8 cellular contexts compared by ENCODE assay signal in genomic region chr10:104337527-104337984, GRCh38. TPM values are rescaled to one million over a fixed set of nuclear protein-coding genes. Genes with fewer than 3 reads are reported as not detected.
A peak's percentile ranks its signal among the peaks of the same experiment; 100 is the strongest.
DNase-seq lines count a peak whose midpoint lies in the region; ATAC-seq, FAIRE-seq and TF ChIP-seq lines count a peak whose summit lies in the region.

No MANE protein-coding gene starts in this region.

- peak; percentile 41 for ATAC-seq in GM19025 (IDR thresholded peaks at IDR 0.05; ENCODE audit: low read depth, unreplicated experiment)
- peak; percentile 42 for ATAC-seq in HG03103 (IDR thresholded peaks at IDR 0.05; ENCODE audit: low read depth, unreplicated experiment)

- no peaks in the 10 kb centered on the region for H4K20me1 ChIP-seq in endothelial cell of umbilical vein (replicated peaks; ENCODE audit: control insufficient read depth, extremely low read depth, insufficient read depth, low read length)

- H3K27ac ChIP-seq in SK-N-MC: no peak overlapping the region
- peak overlapping the region; percentile 100 for H3K27ac ChIP-seq in endothelial cell of umbilical vein (ENCODE audit: insufficient read depth, low read depth, low read length)
- H3K27ac ChIP-seq in muscle layer of duodenum (ENCODE audit: low read length): peak overlapping the region; percentile 96

- H3K4me2 ChIP-seq in endothelial cell of umbilical vein (ENCODE audit: insufficient read depth, low read length): peak overlapping the region; percentile 97

- H3K4me1 ChIP-seq in endothelial cell of umbilical vein (ENCODE audit: control insufficient read depth, extremely low read depth, insufficient read depth, low read length) (peaks cover 53% of the 10 kb centered on the region), muscle layer of duodenum (ENCODE audit: control insufficient read depth in 1 of 2, insufficient read depth in 2 of 2, low read length in 2 of 2) (peaks cover 15 to 48% of the 10 kb centered on the region in 2 donors)

- FAIRE-seq in endothelial cell of umbilical vein (lab: Jason Lieb, UNC): peak; percentile 75

- no TSS peak for BruUV-seq in endothelial cell of umbilical vein (replicated peaks; lab: Mats Ljungman, UMichigan)

- H3K4me3 ChIP-seq in SK-N-MC (peak overlapping the region; percentile 85), endothelial cell of umbilical vein (replicated peaks in 1 of 3; ENCODE audit: insufficient read depth in 1 of 3, low read depth in 1 of 3, low read length in 3 of 3) (peak overlapping the region; percentile 64 to 99 (median 94)), muscle layer of duodenum (ENCODE audit: low read depth in 1 of 2, low read length in 2 of 2) (peak overlapping the region; percentile 87 to 97)

- no peaks in the 10 kb centered on the region for H3K27me3 ChIP-seq in endothelial cell of umbilical vein (ENCODE audit: control insufficient read depth in 2 of 2, insufficient read depth in 2 of 2, low read length in 2 of 2)
- no peaks in the 10 kb centered on the region for H3K27me3 ChIP-seq in muscle layer of duodenum (ENCODE audit: low read depth, low read length)

- no peaks in the 10 kb centered on the region for H3K9me3 ChIP-seq in SK-N-MC (ENCODE audit: low read depth, low read length)
- no peaks in the 10 kb centered on the region for H3K9me3 ChIP-seq in endothelial cell of umbilical vein (replicated peaks; ENCODE audit: control insufficient read depth, insufficient read depth, low read length)
- H3K9me3 ChIP-seq in muscle layer of duodenum (ENCODE audit: control insufficient read depth in 1 of 2, low read length in 2 of 2): no peaks in the 10 kb centered on the region

- peaks cover 57% of the 10 kb centered on the region for H3K79me2 ChIP-seq in endothelial cell of umbilical vein (ENCODE audit: control insufficient read depth, insufficient read depth, low read length)

- peak overlapping the region; percentile 90 for H3K9ac ChIP-seq in SK-N-MC (ENCODE audit: insufficient read length)
- peak overlapping the region; percentile 99 for H3K9ac ChIP-seq in endothelial cell of umbilical vein (replicated peaks; ENCODE audit: extremely low read depth, insufficient read depth, low read length)

- DNase-seq in AML-193 (lab: John Stamatoyannopoulos, UW): peak; percentile 51 to 55
- DNase-seq in SK-N-MC (ENCODE audit: low read depth, low spot score): no peak
- peak; percentile 46 for DNase-seq in endothelial cell of umbilical vein (ENCODE audit: low read depth, low spot score)
- no peak for DNase-seq in SW 1271 (lab: John Stamatoyannopoulos, UW)
- no peak for DNase-seq in mesenteric fat pad (ENCODE audit: low spot score)

- POLR2A ChIA-PET in endothelial cell of umbilical vein (lab: Charles Lee): interaction anchor here (1.0 to 1.5 kb wide), 2 partner anchors 9 to 16 kb away, joined by 3 to 10 read pairs; no protein-coding TSS in a partner anchor

- dilution Hi-C loops in endothelial cell of umbilical vein (cut with MboI; ENCODE audit: extremely low pct_ligation_motif_present, low sequenced_read_pairs): no loop called here

- TF ChIP-seq CTCF in endothelial cell of umbilical vein (IDR thresholded peaks at IDR 0.05; ENCODE audit: extremely low read depth in 1 of 2, insufficient read depth in 1 of 2, low read depth in 1 of 2, low read length in 2 of 2): no peak

- intact Hi-C loops in endothelial cell of umbilical vein (cut with micrococcal nuclease): loop anchor here (1.0 to 10.0 kb wide), 3 partner anchors 32 to 433 kb away; no protein-coding TSS in a partner anchor

- TF ChIP-seq POLR2A in endothelial cell of umbilical vein (IDR thresholded peaks at IDR 0.05; ENCODE audit: low read depth, low read length): no peak

- H3K36me3 ChIP-seq in SK-N-MC (ENCODE audit: insufficient read depth, low read length) (no peaks in the 10 kb centered on the region), endothelial cell of umbilical vein (ENCODE audit: control insufficient read depth in 2 of 2, extremely low read depth in 1 of 2, insufficient read depth in 2 of 2, low read length in 2 of 2) (peaks cover 2 to 7% of the 10 kb centered on the region in 2 experiments), muscle layer of duodenum (ENCODE audit: control insufficient read depth in 1 of 2, insufficient read depth in 2 of 2, low read length in 2 of 2) (peaks cover 0 to 18% of the 10 kb centered on the region in 2 donors)

- H2AFZ ChIP-seq in endothelial cell of umbilical vein (ENCODE audit: low read depth, low read length): no peak overlapping the region

- CTCF ChIA-PET in endothelial cell of umbilical vein (lab: Charles Lee): interaction anchor here (0.9 to 3.0 kb wide), 11 partner anchors 12 to 64 kb away, joined by 3 to 36 read pairs (median 6); partner anchors contain the start of gene CFAP58

- H3K9me1 ChIP-seq in endothelial cell of umbilical vein (replicated peaks; ENCODE audit: control insufficient read depth, extremely low read depth, insufficient read depth, low read length): no peaks in the 10 kb centered on the region

TF ChIP-seq in endothelial cell of umbilical vein, 7 proteins besides CTCF, POLR2A, EP300 and RAD21:
- TF ChIP-seq MYC (IDR thresholded peaks at IDR 0.05; ENCODE audit: low read depth, low read length) (no peak), GATA2 (IDR thresholded peaks at IDR 0.05; ENCODE audit: insufficient read depth, insufficient read length, low read depth, low read length) (no peak)

RNA-seq across cellular contexts. Expression of gene ITPRIP, which starts 0.7 kb away (rescaled TPM):
- total RNA-seq in endothelial cell of umbilical vein (31.4 and 33.3 TPM in 2 replicates), mesenteric fat pad (48.3 TPM)
- polyA plus RNA-seq in endothelial cell of umbilical vein: 27.5 and 33.2 TPM in 2 replicates
- 30.0 and 32.0 TPM in 2 replicates for polyA plus RNA-seq in endothelial cell of umbilical vein (2011; cell fraction: cytosol; rRNA removed)
- 46.1 and 47.6 TPM in 2 replicates for polyA plus RNA-seq in endothelial cell of umbilical vein (2011; cell fraction: nucleus; rRNA removed)
- 33.9 and 36.0 TPM in 2 replicates for polyA plus RNA-seq in endothelial cell of umbilical vein (2012)
- polyA minus RNA-seq in endothelial cell of umbilical vein: 41.3 and 46.5 TPM in 2 replicates
- 13.7 TPM for polyA minus RNA-seq in endothelial cell of umbilical vein (2011; cell fraction: cytosol; rRNA and poly(A)+ RNA removed)
- polyA minus RNA-seq in endothelial cell of umbilical vein (2011; cell fraction: nucleus; rRNA and poly(A)+ RNA removed): 69.6 and 71.3 TPM in 2 replicates

RNA-seq across cellular contexts. Expression of gene CFAP58, which starts 16.1 kb away (rescaled TPM):
- total RNA-seq in endothelial cell of umbilical vein (0.29 and 0.35 TPM in 2 replicates), mesenteric fat pad (0.64 TPM)
- polyA plus RNA-seq in endothelial cell of umbilical vein: 0.03 and 0.07 TPM in 2 replicates
- 0.10 and 0.17 TPM in 2 replicates for polyA plus RNA-seq in endothelial cell of umbilical vein (2011; cell fraction: cytosol; rRNA removed)
- polyA plus RNA-seq in endothelial cell of umbilical vein (2011; cell fraction: nucleus; rRNA removed): 1.0 and 1.5 TPM in 2 replicates
- 0.55 and 0.61 TPM in 2 replicates for polyA plus RNA-seq in endothelial cell of umbilical vein (2012)
- 0.07 TPM in 1 of 2 replicates, not detected in the other for polyA minus RNA-seq in endothelial cell of umbilical vein
- polyA minus RNA-seq in endothelial cell of umbilical vein (2011; cell fraction: cytosol; rRNA and poly(A)+ RNA removed): not detected
- 0.34 and 0.72 TPM in 2 replicates for polyA minus RNA-seq in endothelial cell of umbilical vein (2011; cell fraction: nucleus; rRNA and poly(A)+ RNA removed)

Comparison
In these comparisons a context has a peak if more than half of its experiments do, and no peak if none do; other contexts are left out.
1. DNase-seq: peak in AML-193 (2 of 2) and endothelial cell of umbilical vein (single experiment); none in SK-N-MC (single experiment), SW 1271 (0 of 2) and mesenteric fat pad (single experiment).
2. Peak in every context shown above with its lines, with median percentiles within 50 percentile points of each other: H3K4me3 ChIP-seq.